Comparison of ENCODE assay signal across 21 cellular contexts in genomic region chr12:114167431-114167830, GRCh38.
DNase-seq lines count a peak whose midpoint lies in the region; TF ChIP-seq lines count a peak whose summit lies in the region.
"Had no signal": no experiment of that assay in that cellular context is flagged by ENCODE, and none has a peak within 500 bp of the region (broad histone marks: within the 10 kb centered on the region; RNA-seq: fewer than 3 reads in every experiment).

No MANE protein-coding gene starts in this region.

- POLR2A ChIA-PET in HEK293T (lab: Yijun Ruan, JAX), result no interaction called here

- H3K4me2 ChIP-seq in hepatocyte, result no peak overlapping the region
- H3K4me2 ChIP-seq: A549 had no signal

- WGBS in hepatocyte (ENCODE audit: low lambda C conversion rate, missing lambda C conversion rate), result 68% methylated on average over 1 of the region's 1 CpG

- in situ Hi-C loops in astrocyte of the spinal cord (cut with HindIII; ENCODE audit: low sequenced_read_pairs), result no loop called here

- CTCF ChIA-PET in HEK293T (lab: Yijun Ruan, JAX), result interaction anchor here (0.9 to 2.7 kb wide), 6 partner anchors 8 to 341 kb away, joined by 3 to 20 read pairs (median 4); no protein-coding TSS in a partner anchor

- H3K4me3 ChIP-seq in AG09309 (ENCODE audit: control insufficient read depth, low read depth, low read length), result no peak overlapping the region
- H3K4me3 ChIP-seq in astrocyte of the spinal cord (ENCODE audit: low read depth, low read length), result no peak overlapping the region
- no peak overlapping the region for H3K4me3 ChIP-seq in hepatocyte
- H3K4me3 ChIP-seq: A549, HAP-1, MG63, SJCRH30 had no signal

- H3K36me3 ChIP-seq in hepatocyte (replicated peaks; ENCODE audit: insufficient read depth, low read depth), result no peaks in the 10 kb centered on the region
- H3K36me3 ChIP-seq: BE2C, HAP-1, MG63, SJCRH30 had no signal

- H3K27me3 ChIP-seq in hepatocyte, result peaks cover 10% of the 10 kb centered on the region
- H3K27me3 ChIP-seq: MG63 had no signal

- no peaks in the 10 kb centered on the region for H4K20me1 ChIP-seq in hepatocyte (ENCODE audit: insufficient read depth, poor library complexity, severe bottlenecking)

- no peaks in the 10 kb centered on the region for H3K4me1 ChIP-seq in hepatocyte (ENCODE audit: insufficient read depth)
- H3K4me1 ChIP-seq: A549, BE2C, HAP-1, SJCRH30 had no signal

- no peaks in the 10 kb centered on the region for H3K9me3 ChIP-seq in hepatocyte (ENCODE audit: low read depth)
- H3K9me3 ChIP-seq: A549, BE2C, HAP-1, SJCRH30 had no signal

- H3K9me2 ChIP-seq in hepatocyte (replicated peaks; ENCODE audit: insufficient read depth), result no peaks in the 10 kb centered on the region

- no peak overlapping the region for H2AFZ ChIP-seq in hepatocyte

- H3K79me2 ChIP-seq in hepatocyte, result no peaks in the 10 kb centered on the region

- TF ChIP-seq CTCF in AG09309 (IDR thresholded peaks at IDR 0.05; ENCODE audit: control insufficient read depth, insufficient read depth, low read depth, low read length, missing control alignments) (no peak), astrocyte of the spinal cord (IDR thresholded peaks at IDR 0.05; ENCODE audit: low read depth, low read length) (no peak), hepatocyte (IDR thresholded peaks at IDR 0.05; ENCODE audit: poor library complexity) (no peak)

- DNase-seq in AG09309 (ENCODE audit: low read depth) (peak; percentile 79), GM03348 (ENCODE audit: low spot score) (peak; percentile 62), astrocyte of the spinal cord (ENCODE audit: low read depth, low spot score) (peak; percentile 37), hepatocyte (ENCODE audit: low spot score) (peak; percentile 16), NCI-H2227 (lab: John Stamatoyannopoulos, UW; ENCODE audit: unreplicated experiment) (no peak), HEK293T (ENCODE audit: extremely low spot score) (no peak), COLO829 (ENCODE audit: low spot score) (no peak)
- DNase-seq in stimulated activated CD4-positive, alpha-beta T cell treated with anti-CD3 and anti-CD28 coated beads, Interleukin-4, amount 100 ng/mL, for 4 hours, result no peak
- DNase-seq: BE2C; CD4-positive, alpha-beta T cell; Karpas-422; MG63; NCI-H1048; NCI-H146; NCI-H2029 treated with DMSO at 0.1 percent for 48 hours; NCI-H2171; NCI-H446; NCI-H526 treated with DMSO at 0.1 percent for 48 hours; SJCRH30 had no signal

- H3K27ac ChIP-seq in hepatocyte, result no peak overlapping the region
- H3K27ac ChIP-seq: A549, SJCRH30 had no signal

TF ChIP-seq in HEK293T, 16 proteins besides CTCF, POLR2A, EP300 and RAD21:
- TF ChIP-seq FOXM1 (IDR thresholded peaks at IDR 0.05; ENCODE audit: borderline replicate concordance), result no peak
- TF ChIP-seq FOXK2 (IDR thresholded peaks at IDR 0.05), result no peak
- TF ChIP-seq ARNT (IDR thresholded peaks at IDR 0.05), result no peak
- no peak for TF ChIP-seq PKNOX1 (IDR thresholded peaks at IDR 0.05)
- TF ChIP-seq NFRKB (IDR thresholded peaks at IDR 0.05), result no peak
- TF ChIP-seq LEF1 (IDR thresholded peaks at IDR 0.05; ENCODE audit: borderline replicate concordance), result no peak
- TF ChIP-seq ZNF384 (IDR thresholded peaks at IDR 0.05), result no peak
- no peak for TF ChIP-seq BHLHE40 (IDR thresholded peaks at IDR 0.05; ENCODE audit: borderline replicate concordance)

Comparison
In these comparisons a context has a peak if more than half of its experiments do, and no peak if none do; other contexts are left out.
1. DNase-seq: peak in AG09309 (single experiment), GM03348 (single experiment), astrocyte of the spinal cord (single experiment) and hepatocyte (single experiment); none in stimulated activated CD4-positive, alpha-beta T cell treated with anti-CD3 and anti-CD28 coated beads, Interleukin-4, amount 100 ng/mL, for 4 hours (0 of 2), NCI-H2227 (single experiment), HEK293T (single experiment) and COLO829 (single experiment).